ENCODE assay signal across 25 cellular contexts in the genomic region with DNA sequence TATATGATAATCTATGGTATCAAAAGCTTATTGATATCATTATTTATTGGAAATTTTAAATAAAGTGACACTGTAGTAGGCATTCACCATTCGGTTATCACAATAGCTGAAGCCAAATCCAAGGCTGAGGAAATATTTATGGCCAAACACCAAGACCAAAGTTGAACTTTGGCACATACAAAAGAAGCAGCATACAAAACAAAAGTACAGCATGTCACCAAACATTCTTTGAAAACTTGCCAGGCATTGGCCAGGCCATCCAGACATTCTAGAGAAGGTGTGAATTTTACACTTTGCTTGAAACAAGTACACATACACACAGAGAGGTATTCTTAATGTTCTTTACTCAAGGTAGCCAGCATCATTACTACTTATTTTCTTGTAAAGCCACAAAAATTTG.
DNase-seq lines count a peak whose midpoint lies in the region; ATAC-seq, FAIRE-seq and TF ChIP-seq lines count a peak whose summit lies in the region.
"Had no signal": no experiment of that assay in that cellular context is flagged by ENCODE, and none has a peak within 500 bp of the region (broad histone marks: within the 10 kb centered on the region; RNA-seq: fewer than 3 reads in every experiment).

No MANE protein-coding gene starts in this region.

- DNase-seq in Right ventricle myocardium inferior (ENCODE audit: missing footprints) (no peak), cardiac septum (ENCODE audit: low spot score) (no peak), HepG2 (ENCODE audit: low spot score) (no peak), left lobe of liver (ENCODE audit: low spot score) (no peak), testis (peak; percentile 17), DMS153 treated with DMSO at 0.1 percent for 48 hours (lab: John Stamatoyannopoulos, UW; ENCODE audit: unreplicated experiment) (no peak)
- DNase-seq in CD8-positive, alpha-beta T cell = no peak
- DNase-seq: CD4-positive, CD25-positive, alpha-beta regulatory T cell; CD8-positive, alpha-beta memory T cell; DMS 273 treated with DMSO at 0.1 percent for 48 hours; DMS53; DMS79 treated with DMSO at 0.1 percent for 48 hours; GF-D8; H9 had no signal

- peaks cover 14% of the 10 kb centered on the region for H3K9me3 Mint-ChIP-seq in CD8-positive, alpha-beta T cell

- no peaks in the 10 kb centered on the region for H3K4me1 Mint-ChIP-seq in CD8-positive, alpha-beta T cell (ENCODE audit: low read depth)
- H3K4me1 Mint-ChIP-seq: B cell; CD4-positive, CD25-positive, alpha-beta regulatory T cell; CD8-positive, alpha-beta memory T cell had no signal

- CTCF ChIA-PET in HepG2 (lab: Yijun Ruan, JAX; ENCODE audit: low intra/inter-chr PET ratio, low total read pairs) = no interaction called here
- CTCF ChIA-PET in CD8-positive, alpha-beta T cell (lab: Charles Lee) = no interaction called here

- no peaks in the 10 kb centered on the region for H3K36me3 Mint-ChIP-seq in CD8-positive, alpha-beta T cell
- H3K36me3 Mint-ChIP-seq: CD4-positive, CD25-positive, alpha-beta regulatory T cell; CD8-positive, alpha-beta memory T cell had no signal

- H4K20me1 ChIP-seq in HepG2 (ENCODE audit: insufficient read depth, low read length) = no peaks in the 10 kb centered on the region
- H4K20me1 ChIP-seq: BLaER1 had no signal

- no peak for TF ChIP-seq CTCF in liver (IDR thresholded peaks at IDR 0.05; ENCODE audit: low read depth, low read length, missing input control)
- no peak for TF ChIP-seq CTCF in HepG2 (CRISPR knock-in tag; IDR thresholded peaks at IDR 0.05)
- no peak for TF ChIP-seq CTCF in testis (IDR thresholded peaks at IDR 0.05)
- TF ChIP-seq CTCF in CD8-positive, alpha-beta T cell (IDR thresholded peaks at IDR 0.05) = no peak

- in situ Hi-C loops in HepG2 (cut with HindIII; ENCODE audit: extremely low pct_ligation_motif_present, low pct_unique_long_range_greater_than_20kb) = no loop called here

- H3K27me3 ChIP-seq in liver (ENCODE audit: control insufficient read depth in 4 of 4, insufficient read depth in 4 of 4, low read length in 3 of 4) (no peaks in the 10 kb centered on the region), HepG2 (ENCODE audit: control insufficient read depth in 1 of 2, insufficient read depth in 2 of 2, low read length in 2 of 2) (no peaks in the 10 kb centered on the region), testis (no peaks in the 10 kb centered on the region)
- no peaks in the 10 kb centered on the region for H3K27me3 ChIP-seq in CD8-positive, alpha-beta T cell (ENCODE audit: insufficient read depth, low read length)
- H3K27me3 ChIP-seq: BLaER1 had no signal

- no peak overlapping the region for H2AFZ ChIP-seq in HepG2 (ENCODE audit: low read length)
- H2AFZ ChIP-seq: GM23338 had no signal

- H3K9me3 ChIP-seq in liver (ENCODE audit: control insufficient read depth in 4 of 4, low read length in 3 of 4) = peaks cover 0 to 4% (median 0%) of the 10 kb centered on the region in 4 donors
- no peaks in the 10 kb centered on the region for H3K9me3 ChIP-seq in HepG2 (ENCODE audit: low read length)
- H3K9me3 ChIP-seq in testis = no peaks in the 10 kb centered on the region
- H3K9me3 ChIP-seq in CD8-positive, alpha-beta T cell (ENCODE audit: low read length) = peaks cover 5% of the 10 kb centered on the region
- H3K9me3 ChIP-seq: BLaER1 had no signal

- no peak overlapping the region for H3K27ac Mint-ChIP-seq in CD8-positive, alpha-beta T cell
- H3K27ac Mint-ChIP-seq: B cell; CD4-positive, CD25-positive, alpha-beta regulatory T cell; CD8-positive, alpha-beta memory T cell; GM23338; H9 had no signal

- no peak overlapping the region for H3K4me3 Mint-ChIP-seq in CD8-positive, alpha-beta T cell
- H3K4me3 Mint-ChIP-seq: B cell; CD4-positive, CD25-positive, alpha-beta regulatory T cell; CD8-positive, alpha-beta memory T cell; GM23338; H9 had no signal

- ATAC-seq in Right ventricle myocardium inferior (peak; percentile 44), HepG2 (no peak), left lobe of liver (peak; percentile 46)
- no peak for ATAC-seq in CD8-positive, alpha-beta T cell
- ATAC-seq: GM23338, HCT116 had no signal

- no peak for FAIRE-seq in HepG2 (lab: Jason Lieb, UNC)
- FAIRE-seq: A204.1, D721Med, GM12891, GM18507 had no signal

- TF ChIP-seq POLR2A in HepG2 (IDR thresholded peaks at IDR 0.05; ENCODE audit: insufficient read depth in 1 of 2, low read depth in 2 of 2, low read length in 2 of 2) = no peak
- TF ChIP-seq POLR2A in testis (IDR thresholded peaks at IDR 0.05) = no peak

- H3K36me3 ChIP-seq in liver (ENCODE audit: control insufficient read depth in 4 of 4, insufficient read depth in 3 of 4, low read depth in 1 of 4, low read length in 3 of 4) (no peaks in the 10 kb centered on the region), HepG2 (replicated peaks in 1 of 2; ENCODE audit: control insufficient read depth in 1 of 2, insufficient read depth in 2 of 2, low read length in 2 of 2) (no peaks in the 10 kb centered on the region), testis (ENCODE audit: low read depth, missing control alignments) (no peaks in the 10 kb centered on the region)
- H3K36me3 ChIP-seq in CD8-positive, alpha-beta T cell (ENCODE audit: insufficient read depth, low read length) = no peaks in the 10 kb centered on the region
- H3K36me3 ChIP-seq: BLaER1 had no signal

- H3K4me3 ChIP-seq in liver (ENCODE audit: low read depth in 1 of 3, low read length in 3 of 3) (no peak overlapping the region), HepG2 (replicated peaks in 1 of 3; ENCODE audit: insufficient read depth in 1 of 3, low read depth in 2 of 3, low read length in 3 of 3) (no peak overlapping the region), testis (no peak overlapping the region)
- H3K4me3 ChIP-seq in CD8-positive, alpha-beta T cell (ENCODE audit: low read depth, low read length) = no peak overlapping the region
- H3K4me3 ChIP-seq: BLaER1, GM23338 had no signal

- TF ChIP-seq EP300 in HepG2 (IDR thresholded peaks at IDR 0.05; ENCODE audit: low read depth in 2 of 2, low read length in 2 of 2) = no peak
- TF ChIP-seq EP300 in HepG2 (CRISPR knock-in tag; IDR thresholded peaks at IDR 0.05; ENCODE audit: borderline replicate concordance) = no peak

- H3K9ac ChIP-seq in liver (ENCODE audit: low read depth in 1 of 2, low read length in 2 of 2) (no peak overlapping the region), HepG2 (ENCODE audit: insufficient read depth, low read depth, low read length) (no peak overlapping the region)
- H3K9ac ChIP-seq: BLaER1 had no signal

- no peaks in the 10 kb centered on the region for H3K79me2 ChIP-seq in HepG2 (ENCODE audit: insufficient read depth, low read length)

- TF ChIP-seq RAD21 in liver (IDR thresholded peaks at IDR 0.05) (no peak), HepG2 (CRISPR knock-in tag; IDR thresholded peaks at IDR 0.05) (no peak)

- WGBS in liver = 28% methylated on average over 1 of the region's 1 CpG
- 6% methylated on average over 1 of the region's 1 CpG for WGBS in HepG2 (ENCODE audit: low lambda C conversion rate)
- WGBS in testis, 2 donors = 56 to 70% methylated on average over 1 of the region's 1 CpG

- POLR2A ChIA-PET in HepG2 (lab: Yijun Ruan, JAX) = no interaction called here
- POLR2A ChIA-PET in CD8-positive, alpha-beta T cell (lab: Charles Lee) = no interaction called here

- intact Hi-C loops in Right ventricle myocardium inferior (cut with DNase I) = no loop called here
- intact Hi-C loops in cardiac septum (cut with DNase I) = no loop called here
- intact Hi-C loops in HepG2 (cut with micrococcal nuclease; ENCODE audit: unreplicated experiment) = no loop called here
- intact Hi-C loops in testis (cut with DNase I; ENCODE audit: low total_unique reads) = no loop called here
- intact Hi-C loops in CD8-positive, alpha-beta T cell (cut with DNase I, micrococcal nuclease) = no loop called here

- H3K27me3 Mint-ChIP-seq in CD8-positive, alpha-beta T cell (ENCODE audit: low read depth) = no peaks in the 10 kb centered on the region
- H3K27me3 Mint-ChIP-seq: B cell; CD4-positive, CD25-positive, alpha-beta regulatory T cell; CD8-positive, alpha-beta memory T cell had no signal

- BruUV-seq in HepG2 (replicated peaks; lab: Mats Ljungman, UMichigan) = no TSS peak

- H3K27ac ChIP-seq in liver (ENCODE audit: low read depth in 1 of 2, low read length in 2 of 2) = no peak overlapping the region
- no peak overlapping the region for H3K27ac ChIP-seq in HepG2 (ENCODE audit: extremely low read length, insufficient read depth, low read length)
- H3K27ac ChIP-seq in testis = no peak overlapping the region
- H3K27ac ChIP-seq in CD8-positive, alpha-beta T cell (ENCODE audit: low read depth, low read length) = no peak overlapping the region
- H3K27ac ChIP-seq: 22Rv1, BLaER1, C4-2B had no signal

- peaks cover 0 to 5% (median 3%) of the 10 kb centered on the region in 4 donors for H3K4me1 ChIP-seq in liver (ENCODE audit: control insufficient read depth in 4 of 4, insufficient read depth in 4 of 4, low read length in 3 of 4)
- no peaks in the 10 kb centered on the region for H3K4me1 ChIP-seq in HepG2 (ENCODE audit: insufficient read depth, low read length)
- H3K4me1 ChIP-seq in testis = peaks cover 8% of the 10 kb centered on the region
- H3K4me1 ChIP-seq in CD8-positive, alpha-beta T cell (ENCODE audit: insufficient read depth, low read length) = no peaks in the 10 kb centered on the region
- H3K4me1 ChIP-seq: BLaER1 had no signal

- no peak overlapping the region for H3K4me2 ChIP-seq in HepG2 (ENCODE audit: low read depth, low read length)
- H3K4me2 ChIP-seq: BLaER1, GM23338 had no signal

TF ChIP-seq in liver, 16 proteins besides CTCF, POLR2A, EP300 and RAD21:
- TF ChIP-seq GABPA (IDR thresholded peaks at IDR 0.05 in 1 of 2, conservative IDR thresholded peaks at IDR 0.05 in 1 of 2) = no peak
- TF ChIP-seq FOXA1 (IDR thresholded peaks at IDR 0.05) = no peak
- TF ChIP-seq HNF4A (conservative IDR thresholded peaks at IDR 0.05) = peak in 1 of 2 donors; percentile 70
- TF ChIP-seq RXRA (IDR thresholded peaks at IDR 0.05) = peak in 1 of 2 donors; percentile 42
- no peak for TF ChIP-seq NR2F2 (IDR thresholded peaks at IDR 0.05)
- TF ChIP-seq YY1 (IDR thresholded peaks at IDR 0.05) = peak; percentile 34

TF ChIP-seq in HepG2, 621 proteins besides CTCF, POLR2A, EP300 and RAD21 (continues in another document):
- TF ChIP-seq ZNF441 (CRISPR knock-in tag; IDR thresholded peaks at IDR 0.05; ENCODE audit: borderline replicate concordance) = no peak
- TF ChIP-seq HNF4A (CRISPR knock-in tag; IDR thresholded peaks at IDR 0.05) = no peak
- no peak for TF ChIP-seq SMAD9 (CRISPR knock-in tag; IDR thresholded peaks at IDR 0.05)
- TF ChIP-seq TCF12 (IDR thresholded peaks at IDR 0.05) = no peak
- no peak for TF ChIP-seq TCF12 (CRISPR knock-in tag; IDR thresholded peaks at IDR 0.05)
- TF ChIP-seq ZNF230 (CRISPR knock-in tag; IDR thresholded peaks at IDR 0.05) = no peak
- TF ChIP-seq TEAD3 (CRISPR knock-in tag; optimal IDR thresholded peaks at IDR 0.05; ENCODE audit: borderline replicate concordance) = no peak

Comparison
In these comparisons a context has a peak if more than half of its experiments do, and no peak if none do; other contexts are left out.
1. ATAC-seq: peak in Right ventricle myocardium inferior (single experiment) and left lobe of liver (single experiment); none in HepG2 (single experiment) and CD8-positive, alpha-beta T cell (single experiment).